Comparison of ENCODE assay signal across 8 cellular contexts in the genomic region with DNA sequence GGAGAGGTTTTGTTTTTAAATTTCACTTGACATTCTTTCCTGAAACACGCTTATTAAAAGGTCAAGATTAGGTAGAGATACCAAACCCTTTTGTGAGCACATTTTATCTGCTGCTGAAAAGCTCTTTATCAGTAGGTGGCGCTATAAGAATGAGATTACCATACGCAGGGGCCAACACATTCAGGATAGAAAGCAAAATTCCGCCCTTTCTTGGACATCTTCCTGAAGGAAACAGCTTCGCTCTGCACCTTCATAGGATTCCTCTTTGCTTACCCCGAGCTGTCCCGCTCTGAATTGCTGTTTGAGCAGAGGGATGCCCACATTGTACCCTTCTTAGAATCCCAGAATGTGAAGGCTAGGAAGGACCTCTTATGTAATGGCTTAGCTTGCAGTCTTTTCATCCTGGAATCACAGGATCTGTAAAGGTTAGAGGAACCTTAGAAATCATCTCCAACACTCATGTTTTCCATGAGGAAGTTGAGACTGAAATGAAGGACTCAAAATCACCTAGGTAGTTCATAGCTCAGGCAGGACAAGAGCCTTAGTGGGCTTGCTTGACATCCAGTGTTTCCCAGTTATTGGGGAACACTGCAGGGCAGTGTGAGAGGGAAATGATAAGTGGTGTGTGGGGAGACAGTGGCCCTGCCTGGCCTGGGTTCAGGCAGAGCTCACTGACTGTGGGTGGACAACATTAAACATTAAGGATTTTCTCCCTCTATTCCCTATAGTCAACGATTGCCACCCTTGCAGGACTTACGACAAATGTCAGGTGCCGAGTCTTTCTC. TPM values are rescaled to one million over a fixed set of nuclear protein-coding genes. Genes with fewer than 3 reads are reported as not detected.
DNase-seq lines count a peak whose midpoint lies in the region; FAIRE-seq and TF ChIP-seq lines count a peak whose summit lies in the region.

No MANE protein-coding gene starts in this region.

- CTCF ChIA-PET in SK-N-SH (lab: Yijun Ruan, JAX) (interaction anchor here (0.6 to 13.4 kb wide), 95 partner anchors 10 to 753 kb away, joined by 3 to 361 read pairs (median 4); partner anchors contain the start of genes CRY1 and PWP1), endothelial cell of umbilical vein (lab: Charles Lee) (interaction anchor here (0.6 to 8.1 kb wide), 56 partner anchors 10 to 755 kb away, joined by 3 to 296 read pairs (median 5); no protein-coding TSS in a partner anchor)

- H3K9ac ChIP-seq in SK-N-SH: no peak overlapping the region
- no peak overlapping the region for H3K9ac ChIP-seq in endothelial cell of umbilical vein (replicated peaks; ENCODE audit: extremely low read depth, insufficient read depth, low read length)
- H3K9ac ChIP-seq in mesendoderm (ENCODE audit: low read length): no peak overlapping the region

- H3K79me2 ChIP-seq in SK-N-SH (ENCODE audit: insufficient read depth) (no peaks in the 10 kb centered on the region), endothelial cell of umbilical vein (ENCODE audit: control insufficient read depth, insufficient read depth, low read length) (no peaks in the 10 kb centered on the region), mesendoderm (ENCODE audit: control insufficient read depth, insufficient read depth, low read length) (no peaks in the 10 kb centered on the region)

- H4K20me1 ChIP-seq in SK-N-SH (ENCODE audit: insufficient read depth): no peaks in the 10 kb centered on the region
- no peaks in the 10 kb centered on the region for H4K20me1 ChIP-seq in endothelial cell of umbilical vein (replicated peaks; ENCODE audit: control insufficient read depth, extremely low read depth, insufficient read depth, low read length)

- no peaks in the 10 kb centered on the region for H3K79me1 ChIP-seq in mesendoderm (ENCODE audit: low read length)

- no peaks in the 10 kb centered on the region for H3K9me3 ChIP-seq in SK-N-SH
- no peaks in the 10 kb centered on the region for H3K9me3 ChIP-seq in endothelial cell of umbilical vein (replicated peaks; ENCODE audit: control insufficient read depth, insufficient read depth, low read length)

- H2BK15ac ChIP-seq in mesendoderm (replicated peaks; ENCODE audit: low read depth): no peak overlapping the region

- peak overlapping the region; percentile 7 for H2AK5ac ChIP-seq in mesendoderm (ENCODE audit: low read length)

- H3K23ac ChIP-seq in mesendoderm (ENCODE audit: low read length): no peak overlapping the region

- peak overlapping the region in 1 of 2 experiments; percentile 76; a peak in 1 of 4 replicates for H3K27ac ChIP-seq in SK-N-SH (ENCODE audit: low read depth in 2 of 2, low read length in 1 of 2)
- H3K27ac ChIP-seq in endothelial cell of umbilical vein (ENCODE audit: insufficient read depth, low read depth, low read length): no peak overlapping the region
- no peak overlapping the region for H3K27ac ChIP-seq in mesendoderm (ENCODE audit: low read depth, low read length)

- 0 out of 2 replicates have a peak overlapping the region, but pooled peaks have one; percentile 20 for H3K4me2 ChIP-seq in SK-N-SH
- H3K4me2 ChIP-seq in endothelial cell of umbilical vein (ENCODE audit: insufficient read depth, low read length): no peak overlapping the region
- no peak overlapping the region for H3K4me2 ChIP-seq in mesendoderm (ENCODE audit: low read length)

- WGBS in SK-N-SH (ENCODE audit: low lambda C conversion rate): 36% methylated on average over 10 of the region's 10 CpGs
- no CpG with 5 or more reads among the region's 10 CpGs for WGBS in mesendoderm (ENCODE audit: extremely low coverage, insufficient coverage, low lambda C conversion rate)

- no TSS peak for BruUV-seq in endothelial cell of umbilical vein (replicated peaks; lab: Mats Ljungman, UMichigan)

- H3K4me3 ChIP-seq in SK-N-SH (ENCODE audit: low read depth in 2 of 2, low read length in 1 of 2) (peak overlapping the region in 1 of 2 experiments; percentile 28; a peak in 1 of 4 replicates), endothelial cell of umbilical vein (replicated peaks in 1 of 3; ENCODE audit: insufficient read depth in 1 of 3, low read depth in 1 of 3, low read length in 3 of 3) (no peak overlapping the region), mesendoderm (ENCODE audit: low read length) (no peak overlapping the region)

- H3F3A ChIP-seq in SK-N-SH (replicated peaks; ENCODE audit: insufficient read depth): no peaks in the 10 kb centered on the region

- dilution Hi-C loops in endothelial cell of umbilical vein (cut with MboI; ENCODE audit: extremely low pct_ligation_motif_present, low sequenced_read_pairs): loop anchor here (25.0 kb wide), 1 partner anchor 480 kb away; no protein-coding TSS in a partner anchor

- peak; percentile 97 for TF ChIP-seq RAD21 in SK-N-SH (IDR thresholded peaks at IDR 0.05; ENCODE audit: low read length)

- H3K27me3 ChIP-seq in SK-N-SH (ENCODE audit: insufficient read depth) (no peaks in the 10 kb centered on the region), endothelial cell of umbilical vein (ENCODE audit: control insufficient read depth in 2 of 2, insufficient read depth in 2 of 2, low read length in 2 of 2) (peaks cover 0 to 2% of the 10 kb centered on the region in 2 experiments), mesendoderm (ENCODE audit: insufficient read depth, low read length, poor library complexity) (no peaks in the 10 kb centered on the region)

- FAIRE-seq in endothelial cell of umbilical vein (lab: Jason Lieb, UNC): peak; percentile 82

- TF ChIP-seq POLR2A in endothelial cell of umbilical vein (IDR thresholded peaks at IDR 0.05; ENCODE audit: low read depth, low read length): no peak

- no peak overlapping the region for H2BK120ac ChIP-seq in mesendoderm (ENCODE audit: low read depth, low read length)

- TF ChIP-seq CTCF in SK-N-SH (IDR thresholded peaks at IDR 0.05) (peak; percentile 94), endothelial cell of umbilical vein (IDR thresholded peaks at IDR 0.05; ENCODE audit: extremely low read depth in 1 of 2, insufficient read depth in 1 of 2, low read depth in 1 of 2, low read length in 2 of 2) (peak; percentile 68 to 76)

- H3K18ac ChIP-seq in mesendoderm (ENCODE audit: low read length): no peak overlapping the region

- TF ChIP-seq EP300 in SK-N-SH (IDR thresholded peaks at IDR 0.05; ENCODE audit: borderline replicate concordance in 1 of 2, low read depth in 1 of 2, low read length in 1 of 2): no peak

- no peaks in the 10 kb centered on the region for H3K9me1 ChIP-seq in endothelial cell of umbilical vein (replicated peaks; ENCODE audit: control insufficient read depth, extremely low read depth, insufficient read depth, low read length)

- peak in 4 of 6 experiments; percentile 1 to 59 (median 34) for DNase-seq in stimulated activated naive CD4-positive, alpha-beta T cell (lab: John Stamatoyannopoulos, UW)
- DNase-seq in stimulated activated naive CD4-positive, alpha-beta T cell treated with Interleukin-2 at 50 U/mL for 16 hours (lab: John Stamatoyannopoulos, UW): no peak
- DNase-seq in NCI-H1417 (lab: John Stamatoyannopoulos, UW) (peak; percentile 78 to 97 (median 96)), SK-N-SH (peak; percentile 52), endothelial cell of umbilical vein (ENCODE audit: low read depth, low spot score) (peak; percentile 65), mesendoderm (peak; percentile 80)
- DNase-seq in activated naive CD4-positive, alpha-beta T cell treated with anti-CD3 and anti-CD28 coated beads, Interleukin-2, amount 50 U/mL, for 16 hours: no peak
- DNase-seq in activated naive CD4-positive, alpha-beta T cell treated with Interleukin-2 at 50 U/mL for 16 hours: no peak

- no peaks in the 10 kb centered on the region for H3K36me3 ChIP-seq in SK-N-SH (replicated peaks in 1 of 2; ENCODE audit: control insufficient read depth in 1 of 2, insufficient read depth in 2 of 2, low read length in 1 of 2)
- no peaks in the 10 kb centered on the region for H3K36me3 ChIP-seq in endothelial cell of umbilical vein (ENCODE audit: control insufficient read depth in 2 of 2, extremely low read depth in 1 of 2, insufficient read depth in 2 of 2, low read length in 2 of 2)
- no peaks in the 10 kb centered on the region for H3K36me3 ChIP-seq in mesendoderm (ENCODE audit: control insufficient read depth, insufficient read depth, low read length)

- no peak overlapping the region for H3K4ac ChIP-seq in mesendoderm (ENCODE audit: low read depth, low read length)

- H2AFZ ChIP-seq in SK-N-SH (ENCODE audit: low read depth) (0 out of 2 replicates have a peak overlapping the region, but pooled peaks have one; percentile 46), endothelial cell of umbilical vein (ENCODE audit: low read depth, low read length) (peak overlapping the region; percentile 70)

- no peak overlapping the region for H2BK5ac ChIP-seq in mesendoderm (ENCODE audit: low read length)

- POLR2A ChIA-PET in SK-N-SH (lab: Yijun Ruan, JAX) (interaction anchor here (0.6 to 0.9 kb wide), 2 partner anchors 198 to 752 kb away, joined by 3 read pairs; no protein-coding TSS in a partner anchor), endothelial cell of umbilical vein (lab: Charles Lee) (no interaction called here)

- peak overlapping the region; percentile 8 for H3K56ac ChIP-seq in mesendoderm (ENCODE audit: low read length)

- H3K9me2 ChIP-seq in SK-N-SH: no peaks in the 10 kb centered on the region

- H3K4me1 ChIP-seq in SK-N-SH (ENCODE audit: control insufficient read depth in 1 of 2, insufficient read depth in 2 of 2, low read depth in 1 of 2, low read length in 1 of 2): peaks cover 0 to 19% of the 10 kb centered on the region in 2 experiments; a peak in 2 of 4 replicates
- no peaks in the 10 kb centered on the region for H3K4me1 ChIP-seq in endothelial cell of umbilical vein (ENCODE audit: control insufficient read depth, extremely low read depth, insufficient read depth, low read length)
- H3K4me1 ChIP-seq in mesendoderm (ENCODE audit: control insufficient read depth, low read depth, low read length): no peaks in the 10 kb centered on the region

- peak overlapping the region; percentile 1 for H4K5ac ChIP-seq in mesendoderm (ENCODE audit: low read length)

- no peak overlapping the region for H4K8ac ChIP-seq in mesendoderm (ENCODE audit: low read depth, low read length)

- intact Hi-C loops in endothelial cell of umbilical vein (cut with micrococcal nuclease): loop anchor here (1.0 to 5.0 kb wide), 4 partner anchors 187 to 545 kb away; a partner anchor contains a TSS

RNA-seq across cellular contexts. Expression of gene CRY1, which starts 38.7 kb away (rescaled TPM):
- 4.9 and 6.7 TPM in 2 replicates for polyA plus RNA-seq in SK-N-SH (2012; rRNA removed)
- polyA plus RNA-seq in SK-N-SH (2012; cell fraction: cytosol; rRNA removed): 6.2 and 7.2 TPM in 2 replicates
- polyA plus RNA-seq in SK-N-SH (2012; cell fraction: nucleus; rRNA removed): 6.9 and 9.4 TPM in 2 replicates
- 21.0 and 24.1 TPM in 2 replicates for total RNA-seq in endothelial cell of umbilical vein
- 11.4 and 14.3 TPM in 2 replicates for polyA plus RNA-seq in endothelial cell of umbilical vein
- 8.4 and 9.3 TPM in 2 replicates for polyA plus RNA-seq in endothelial cell of umbilical vein (2011; cell fraction: cytosol; rRNA removed)
- polyA plus RNA-seq in endothelial cell of umbilical vein (2011; cell fraction: nucleus; rRNA removed): 22.4 and 35.6 TPM in 2 replicates
- polyA plus RNA-seq in endothelial cell of umbilical vein (2012): 16.1 and 18.5 TPM in 2 replicates
- 8.1 and 11.1 TPM in 2 replicates for polyA minus RNA-seq in endothelial cell of umbilical vein
- 12.0 TPM for polyA minus RNA-seq in endothelial cell of umbilical vein (2011; cell fraction: cytosol; rRNA and poly(A)+ RNA removed)
- 32.2 and 47.3 TPM in 2 replicates for polyA minus RNA-seq in endothelial cell of umbilical vein (2011; cell fraction: nucleus; rRNA and poly(A)+ RNA removed)
- 19.3 TPM for polyA plus RNA-seq in mesendoderm (2013, experiment 1 of 2)
- 19.7 TPM for polyA plus RNA-seq in mesendoderm (2013, experiment 2 of 2)

Comparison
In these comparisons a context has a peak if more than half of its experiments do, and no peak if none do; other contexts are left out.
1. DNase-seq: peak in stimulated activated naive CD4-positive, alpha-beta T cell (4 of 6), NCI-H1417 (3 of 3), SK-N-SH (single experiment), endothelial cell of umbilical vein (single experiment) and mesendoderm (single experiment); none in stimulated activated naive CD4-positive, alpha-beta T cell treated with Interleukin-2 at 50 U/mL for 16 hours (single experiment), activated naive CD4-positive, alpha-beta T cell treated with anti-CD3 and anti-CD28 coated beads, Interleukin-2, amount 50 U/mL, for 16 hours (single experiment) and activated naive CD4-positive, alpha-beta T cell treated with Interleukin-2 at 50 U/mL for 16 hours (single experiment).